Comparison of ENCODE assay signal across 1 cellular context in genomic region chr6:35469711-35470662, GRCh38.
TF ChIP-seq lines count a peak whose summit lies in the region.

No MANE protein-coding gene starts in this region.

TF ChIP-seq in A549, 52 proteins besides CTCF, POLR2A, EP300 and RAD21 (continued from another document):
- TF ChIP-seq PBX3 (IDR thresholded peaks at IDR 0.05): no peak
TF ChIP-seq in A549: peak in this region for 0.
